ENCODE assay signal across 26 cellular contexts in the genomic region with DNA sequence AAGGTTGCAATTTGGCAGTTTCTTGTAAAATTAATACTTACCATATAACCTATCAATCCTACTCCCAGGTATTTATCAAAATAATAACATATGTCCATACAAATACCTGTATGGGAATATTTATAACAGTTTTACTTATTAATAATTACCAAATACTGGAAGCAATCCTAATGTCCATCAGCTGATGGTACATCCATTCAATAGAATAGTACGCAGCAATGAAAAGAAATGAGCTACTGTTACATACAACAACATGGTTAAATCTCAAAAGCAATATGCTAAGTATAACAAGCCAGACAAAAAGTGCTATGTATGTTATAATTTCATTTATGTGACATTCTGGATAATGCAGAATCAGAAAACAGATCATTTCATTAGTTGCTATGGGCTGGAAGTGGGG. TPM values are rescaled to one million over a fixed set of nuclear protein-coding genes. Genes with fewer than 3 reads are reported as not detected.
"Had no signal": no experiment of that assay in that cellular context is flagged by ENCODE, and none has a peak within 500 bp of the region (broad histone marks: within the 10 kb centered on the region; RNA-seq: fewer than 3 reads in every experiment).

No MANE protein-coding gene starts in this region.

- H3K79me2 ChIP-seq: hepatocyte had no signal

- H3K27ac Mint-ChIP-seq: memory B cell; natural killer cell treated with Interleukin-12 subunit alpha and Interleukin-12 subunit beta and Interleukin-15 and Interleukin-18, amount 100 ng/mL, for 72 hours; stimulated activated effector memory CD8-positive, alpha-beta T cell treated with anti-CD3 and anti-CD28 coated beads, Interleukin-12 subunit alpha, Interleukin-12 subunit beta, amount 100 ng/mL, for 72 hours had no signal

- H3K4me3 Mint-ChIP-seq: memory B cell; natural killer cell treated with Interleukin-12 subunit alpha and Interleukin-12 subunit beta and Interleukin-15 and Interleukin-18, amount 100 ng/mL, for 72 hours; stimulated activated effector memory CD8-positive, alpha-beta T cell treated with anti-CD3 and anti-CD28 coated beads, Interleukin-12 subunit alpha, Interleukin-12 subunit beta, amount 100 ng/mL, for 72 hours had no signal

- H3K4me1 ChIP-seq: foreskin keratinocyte, left ventricle myocardium inferior, lower lobe of right lung, upper lobe of left lung, uterus had no signal

- H3K36me3 Mint-ChIP-seq: stimulated activated effector memory CD8-positive, alpha-beta T cell treated with anti-CD3 and anti-CD28 coated beads, Interleukin-12 subunit alpha, Interleukin-12 subunit beta, amount 100 ng/mL, for 72 hours had no signal

- H3K36me3 ChIP-seq: left ventricle myocardium inferior, lower lobe of right lung, ovary, suprapubic skin, thyroid gland, upper lobe of left lung, uterus had no signal

- H3K4me3 ChIP-seq: hepatocyte, left ventricle myocardium inferior, lower lobe of right lung, ovary, suprapubic skin, uterus had no signal

- H3K27me3 ChIP-seq: hepatocyte, ovary, thyroid gland, upper lobe of left lung, uterus had no signal

- DNase-seq: cortex of kidney; dorsolateral prefrontal cortex; effector CD8-positive, alpha-beta T cell; erythroblast; foreskin keratinocyte; head of caudate nucleus; kidney; left cardiac atrium; left ventricle myocardium inferior; lower lobe of right lung; midbrain; nucleus accumbens; ovary; right cardiac atrium; small intestine; stimulated activated CD4-positive, alpha-beta T cell treated with anti-CD3 and anti-CD28 coated beads, Interleukin-4, amount 100 ng/mL, for 1 hour; stimulated activated CD8-positive, alpha-beta memory T cell treated with anti-CD3 and anti-CD28 coated beads, Interleukin-4, amount 100 ng/mL, for 48 hours; stimulated activated naive CD8-positive, alpha-beta T cell treated with anti-CD3 and anti-CD28 coated beads, Interleukin-15, Interleukin-2, amounts not matched to agents 100 U/mL and 50 U/mL, for 24 hours; thyroid gland; upper lobe of left lung; uterus had no signal

- H3K4me1 Mint-ChIP-seq: memory B cell; stimulated activated effector memory CD8-positive, alpha-beta T cell treated with anti-CD3 and anti-CD28 coated beads, Interleukin-12 subunit alpha, Interleukin-12 subunit beta, amount 100 ng/mL, for 72 hours had no signal

- H3K9me3 ChIP-seq: ovary, thyroid gland, uterus had no signal

- H3K27ac ChIP-seq: dorsolateral prefrontal cortex, foreskin keratinocyte, hepatocyte, left ventricle myocardium inferior, lower lobe of right lung, ovary, suprapubic skin, thyroid gland, upper lobe of left lung, uterus had no signal

- H2AFZ ChIP-seq: hepatocyte had no signal

- ATAC-seq: lower lobe of right lung; natural killer cell treated with Interleukin-12 subunit alpha and Interleukin-12 subunit beta and Interleukin-15 and Interleukin-18, amount 100 ng/mL, for 72 hours; right cardiac atrium; stimulated activated effector memory CD8-positive, alpha-beta T cell treated with anti-CD3 and anti-CD28 coated beads, Interleukin-12 subunit alpha, Interleukin-12 subunit beta, amount 100 ng/mL, for 72 hours; stimulated activated naive CD8-positive, alpha-beta T cell treated with anti-CD3 and anti-CD28 coated beads, Interleukin-15, Interleukin-2, amounts not matched to agents 100 U/mL and 50 U/mL, for 24 hours had no signal

RNA-seq across cellular contexts. Expression of a gene that starts 1.2 kb away (rescaled TPM):
- total RNA-seq: natural killer cell treated with Interleukin-12 subunit alpha and Interleukin-12 subunit beta and Interleukin-15 and Interleukin-18, amount 100 ng/mL, for 72 hours had no signal
